ENCODE assay signal across 10 cellular contexts in genomic region chr6:150987371-150987828, GRCh38.
DNase-seq lines count a peak whose midpoint lies in the region; ATAC-seq, FAIRE-seq and TF ChIP-seq lines count a peak whose summit lies in the region.
"Had no signal": no experiment of that assay in that cellular context is flagged by ENCODE, and none has a peak within 500 bp of the region (broad histone marks: within the 10 kb centered on the region; RNA-seq: fewer than 3 reads in every experiment).

No MANE protein-coding gene starts in this region.

- no peaks in the 10 kb centered on the region for H3K9me3 Mint-ChIP-seq in activated naive CD8-positive, alpha-beta T cell treated with anti-CD3 and anti-CD28 coated beads for 36 hours

- CTCF ChIA-PET in HepG2 (lab: Yijun Ruan, JAX; ENCODE audit: low intra/inter-chr PET ratio, low total read pairs): no interaction called here

- in situ Hi-C loops in HepG2 (cut with HindIII; ENCODE audit: extremely low pct_ligation_motif_present, low pct_unique_long_range_greater_than_20kb): no loop called here

- no peaks in the 10 kb centered on the region for H3K4me1 ChIP-seq in HepG2 (ENCODE audit: insufficient read depth, low read length)
- H3K4me1 ChIP-seq in right lobe of liver: no peaks in the 10 kb centered on the region
- H3K4me1 ChIP-seq in pancreas: no peaks in the 10 kb centered on the region
- H3K4me1 ChIP-seq: BLaER1 had no signal

- H3K27ac ChIP-seq in HepG2 (ENCODE audit: extremely low read length, insufficient read depth, low read length) (no peak overlapping the region), right lobe of liver (no peak overlapping the region), pancreas (no peak overlapping the region)
- H3K27ac ChIP-seq: BLaER1 had no signal

- H2AFZ ChIP-seq in HepG2 (ENCODE audit: low read length): no peak overlapping the region

- H3K27me3 Mint-ChIP-seq in activated naive CD8-positive, alpha-beta T cell treated with anti-CD3 and anti-CD28 coated beads for 36 hours: no peaks in the 10 kb centered on the region

- ATAC-seq in HepG2 (no peak), right lobe of liver (no peak), HG03196 (IDR thresholded peaks at IDR 0.05; ENCODE audit: unreplicated experiment) (peak; percentile 54), left cardiac atrium (no peak), pancreas (no peak)

- peaks cover 43% of the 10 kb centered on the region for H3K36me3 Mint-ChIP-seq in activated naive CD8-positive, alpha-beta T cell treated with anti-CD3 and anti-CD28 coated beads for 36 hours

- BruUV-seq in HepG2 (replicated peaks; lab: Mats Ljungman, UMichigan): no TSS peak

- TF ChIP-seq EP300 in HepG2 (IDR thresholded peaks at IDR 0.05; ENCODE audit: low read depth in 2 of 2, low read length in 2 of 2) (no peak), HepG2 (CRISPR knock-in tag; IDR thresholded peaks at IDR 0.05; ENCODE audit: borderline replicate concordance) (no peak)

- WGBS in HepG2 (ENCODE audit: low lambda C conversion rate): 94% methylated on average over 7 of the region's 7 CpGs
- WGBS in right lobe of liver (ENCODE audit: insufficient coverage, low coverage, low lambda C conversion rate, missing lambda C conversion rate): 86% methylated on average over 7 of the region's 7 CpGs
- WGBS in pancreas, 2 donors: 88 to 89% methylated on average over 7 of the region's 7 CpGs

- H4K20me1 ChIP-seq in HepG2 (ENCODE audit: insufficient read depth, low read length): no peaks in the 10 kb centered on the region
- H4K20me1 ChIP-seq: BLaER1 had no signal

- H3K4me3 ChIP-seq in HepG2 (replicated peaks in 1 of 3; ENCODE audit: insufficient read depth in 1 of 3, low read depth in 2 of 3, low read length in 3 of 3): no peak overlapping the region
- no peak overlapping the region for H3K4me3 ChIP-seq in right lobe of liver
- H3K4me3 ChIP-seq in pancreas: no peak overlapping the region
- no peak overlapping the region for H3K4me3 ChIP-seq in foreskin fibroblast (ENCODE audit: low read depth in 1 of 2, low read length in 2 of 2)
- H3K4me3 ChIP-seq: BLaER1 had no signal

- peaks cover 4% of the 10 kb centered on the region for H3K4me1 Mint-ChIP-seq in activated naive CD8-positive, alpha-beta T cell treated with anti-CD3 and anti-CD28 coated beads for 36 hours

- no peak for DNase-seq in HepG2 (ENCODE audit: low spot score)
- DNase-seq in right lobe of liver: no peak
- no peak for DNase-seq in activated naive CD8-positive, alpha-beta T cell treated with anti-CD3 and anti-CD28 coated beads for 36 hours
- no peak for DNase-seq in left cardiac atrium
- DNase-seq in pancreas: no peak
- no peak for DNase-seq in RKO (ENCODE audit: low spot score)
- no peak for DNase-seq in foreskin fibroblast

- POLR2A ChIA-PET in HepG2 (lab: Yijun Ruan, JAX): no interaction called here

- intact Hi-C loops in HepG2 (cut with micrococcal nuclease; ENCODE audit: unreplicated experiment): no loop called here
- intact Hi-C loops in right lobe of liver (cut with DNase I): no loop called here
- intact Hi-C loops in left cardiac atrium (cut with DNase I): no loop called here
- intact Hi-C loops in pancreas (cut with DNase I): no loop called here

- FAIRE-seq in HepG2 (lab: Jason Lieb, UNC) (no peak), pancreas (lab: Jason Lieb, UNC) (no peak)
- FAIRE-seq: keratinocyte had no signal

- H3K9ac ChIP-seq in HepG2 (ENCODE audit: insufficient read depth, low read depth, low read length): no peak overlapping the region
- H3K9ac ChIP-seq: BLaER1 had no signal

- H3K36me3 ChIP-seq in HepG2 (replicated peaks in 1 of 2; ENCODE audit: control insufficient read depth in 1 of 2, insufficient read depth in 2 of 2, low read length in 2 of 2): peaks cover 6 to 28% of the 10 kb centered on the region in 2 experiments
- no peaks in the 10 kb centered on the region for H3K36me3 ChIP-seq in right lobe of liver
- no peaks in the 10 kb centered on the region for H3K36me3 ChIP-seq in pancreas

- H3K27ac Mint-ChIP-seq in activated naive CD8-positive, alpha-beta T cell treated with anti-CD3 and anti-CD28 coated beads for 36 hours: peak overlapping the region; percentile 54

- H3K27me3 ChIP-seq in HepG2 (ENCODE audit: control insufficient read depth in 1 of 2, insufficient read depth in 2 of 2, low read length in 2 of 2) (no peaks in the 10 kb centered on the region), right lobe of liver (no peaks in the 10 kb centered on the region), pancreas (no peaks in the 10 kb centered on the region)
- H3K27me3 ChIP-seq: BLaER1 had no signal

- TF ChIP-seq RAD21 in HepG2 (CRISPR knock-in tag; IDR thresholded peaks at IDR 0.05): no peak

- H3K4me2 ChIP-seq in HepG2 (ENCODE audit: low read depth, low read length): no peak overlapping the region
- H3K4me2 ChIP-seq: BLaER1 had no signal

- H3K9me3 ChIP-seq in HepG2 (ENCODE audit: low read length) (no peaks in the 10 kb centered on the region), right lobe of liver (no peaks in the 10 kb centered on the region), pancreas (no peaks in the 10 kb centered on the region)
- H3K9me3 ChIP-seq: BLaER1 had no signal

- no peaks in the 10 kb centered on the region for H3K79me2 ChIP-seq in HepG2 (ENCODE audit: insufficient read depth, low read length)

- TF ChIP-seq CTCF in HepG2 (CRISPR knock-in tag; IDR thresholded peaks at IDR 0.05) (no peak), right lobe of liver (IDR thresholded peaks at IDR 0.05) (no peak), pancreas (IDR thresholded peaks at IDR 0.05) (no peak), foreskin fibroblast (IDR thresholded peaks at IDR 0.05; ENCODE audit: low read depth, low read length) (no peak)

- H3K4me3 Mint-ChIP-seq in activated naive CD8-positive, alpha-beta T cell treated with anti-CD3 and anti-CD28 coated beads for 36 hours: no peak overlapping the region

- TF ChIP-seq POLR2A in HepG2 (IDR thresholded peaks at IDR 0.05; ENCODE audit: insufficient read depth in 1 of 2, low read depth in 2 of 2, low read length in 2 of 2): no peak
- TF ChIP-seq POLR2A in right lobe of liver (IDR thresholded peaks at IDR 0.05): no peak

TF ChIP-seq in HepG2, 621 proteins besides CTCF, POLR2A, EP300 and RAD21:
- TF ChIP-seq ZFP37 (CRISPR knock-in tag; IDR thresholded peaks at IDR 0.05; ENCODE audit: borderline replicate concordance) (no peak), ZNF629 (CRISPR knock-in tag; conservative IDR thresholded peaks at IDR 0.05) (peak; percentile 70), ZNF7 (CRISPR knock-in tag; IDR thresholded peaks at IDR 0.05) (no peak), ZNF180 (CRISPR knock-in tag; IDR thresholded peaks at IDR 0.05; ENCODE audit: borderline replicate concordance, low read depth) (no peak), TIGD3 (CRISPR knock-in tag; IDR thresholded peaks at IDR 0.05; ENCODE audit: borderline replicate concordance) (no peak), FOSL2 (CRISPR knock-in tag; IDR thresholded peaks at IDR 0.05) (peak; percentile 22; the same call in 1 of the 2 replicates)
